ENCODE assay signal across 12 cellular contexts in genomic region chr22:49241174-49241851, GRCh38.
"Had no signal": no experiment of that assay in that cellular context is flagged by ENCODE, and none has a peak within 500 bp of the region (broad histone marks: within the 10 kb centered on the region; RNA-seq: fewer than 3 reads in every experiment).

No MANE protein-coding gene starts in this region.

- H3K27me3 ChIP-seq: foreskin keratinocyte, transverse colon had no signal

- H3K27ac ChIP-seq: foreskin keratinocyte, left ventricle myocardium inferior, lower lobe of right lung, thoracic aorta, transverse colon had no signal

- H3K4me1 ChIP-seq: foreskin keratinocyte, left ventricle myocardium inferior, lower lobe of right lung, transverse colon had no signal

- H3K36me3 ChIP-seq: left ventricle myocardium inferior, lower lobe of right lung, thoracic aorta, transverse colon had no signal

- DNase-seq: foreskin keratinocyte; immature natural killer cell; left cardiac atrium; left ventricle myocardium inferior; lower lobe of right lung; midbrain; stimulated activated CD4-positive, alpha-beta T cell treated with anti-CD3 and anti-CD28 coated beads, Interleukin-2, amount 100 ng/mL, for 48 hours; stimulated activated naive CD4-positive, alpha-beta T cell treated with Interleukin-2 at 50 U/mL for 16 hours; transverse colon had no signal

- ATAC-seq: foreskin keratinocyte; left cardiac atrium; lower lobe of right lung; natural killer cell treated with Interleukin-12 subunit alpha and Interleukin-12 subunit beta and Interleukin-15 and Interleukin-18, amount 100 ng/mL, for 72 hours had no signal

- H3K4me3 ChIP-seq: left ventricle myocardium inferior, lower lobe of right lung, smooth muscle cell, thoracic aorta, transverse colon had no signal

- H3K9me3 ChIP-seq: left ventricle myocardium inferior, lower lobe of right lung, thoracic aorta, transverse colon had no signal
